Comparison of ENCODE assay signal across 8 cellular contexts in genomic region chr10:119268871-119269506, GRCh38.
A peak's percentile ranks its signal among the peaks of the same experiment; 100 is the strongest.
DNase-seq lines count a peak whose midpoint lies in the region; ATAC-seq and TF ChIP-seq lines count a peak whose summit lies in the region.

No MANE protein-coding gene starts in this region.

- DNase-seq in GM10266 (ENCODE audit: extremely low spot score) (peak; percentile 85), T-helper 17 cell (peak; percentile 66 to 82 (median 72)), cerebellar cortex (ENCODE audit: low spot score) (no peak), NCI-H345 treated with DMSO at 0.1 percent for 48 hours (lab: John Stamatoyannopoulos, UW; ENCODE audit: unreplicated experiment) (no peak), SK-N-DZ (ENCODE audit: low spot score) (no peak)
- DNase-seq in central memory CD8-positive, alpha-beta T cell (ENCODE audit: low spot score in 2 of 2): peak; percentile 58 to 81
- DNase-seq in stimulated activated CD4-positive, alpha-beta T cell treated with anti-CD3 and anti-CD28 coated beads, Interleukin-1b, Interleukin-23, amount 100 ng/mL, for 48 hours: peak; percentile 61

- no peaks in the 10 kb centered on the region for H3K9me3 Mint-ChIP-seq in central memory CD8-positive, alpha-beta T cell

- H3K27me3 Mint-ChIP-seq in T-helper 17 cell: no peaks in the 10 kb centered on the region
- H3K27me3 Mint-ChIP-seq in central memory CD8-positive, alpha-beta T cell: no peaks in the 10 kb centered on the region

- no peaks in the 10 kb centered on the region for H3K36me3 Mint-ChIP-seq in T-helper 17 cell (ENCODE audit: low read depth)
- peaks cover 14% of the 10 kb centered on the region for H3K36me3 Mint-ChIP-seq in central memory CD8-positive, alpha-beta T cell (ENCODE audit: insufficient read depth)

- peak; percentile 85 for ATAC-seq in GM21825 (IDR thresholded peaks at IDR 0.05; ENCODE audit: unreplicated experiment)
- peak; percentile 92 for ATAC-seq in T-helper 17 cell
- peak; percentile 95 for ATAC-seq in central memory CD8-positive, alpha-beta T cell (replicated peaks; ENCODE audit: extremely low read depth, poor library complexity, severe bottlenecking)

- TF ChIP-seq CTCF in GM10266 (IDR thresholded peaks at IDR 0.05; ENCODE audit: control insufficient read depth, insufficient read depth, low read depth, missing control alignments): no peak

- H3K9me3 ChIP-seq in T-helper 17 cell (ENCODE audit: control insufficient read depth, low read length, poor library complexity, severe bottlenecking): no peaks in the 10 kb centered on the region

- peak overlapping the region; percentile 100 for H3K27ac Mint-ChIP-seq in T-helper 17 cell
- H3K27ac Mint-ChIP-seq in central memory CD8-positive, alpha-beta T cell (ENCODE audit: low read depth): peak overlapping the region; percentile 97

- H3K4me1 Mint-ChIP-seq in T-helper 17 cell: peaks cover 36% of the 10 kb centered on the region
- H3K4me1 Mint-ChIP-seq in central memory CD8-positive, alpha-beta T cell: peaks cover 33% of the 10 kb centered on the region

- H3K4me3 Mint-ChIP-seq in T-helper 17 cell: peak overlapping the region; percentile 84
- peak overlapping the region; percentile 58 for H3K4me3 Mint-ChIP-seq in central memory CD8-positive, alpha-beta T cell

Comparison
In these comparisons a context has a peak if more than half of its experiments do, and no peak if none do; other contexts are left out.
1. DNase-seq: peak in GM10266 (single experiment), T-helper 17 cell (3 of 3), central memory CD8-positive, alpha-beta T cell (2 of 2) and stimulated activated CD4-positive, alpha-beta T cell treated with anti-CD3 and anti-CD28 coated beads, Interleukin-1b, Interleukin-23, amount 100 ng/mL, for 48 hours (single experiment); none in cerebellar cortex (single experiment), NCI-H345 treated with DMSO at 0.1 percent for 48 hours (single experiment) and SK-N-DZ (single experiment).
2. Peak in every context shown above with its lines, with median percentiles within 50 percentile points of each other: ATAC-seq.